Comparison of ENCODE assay signal across 9 cellular contexts in the genomic region with DNA sequence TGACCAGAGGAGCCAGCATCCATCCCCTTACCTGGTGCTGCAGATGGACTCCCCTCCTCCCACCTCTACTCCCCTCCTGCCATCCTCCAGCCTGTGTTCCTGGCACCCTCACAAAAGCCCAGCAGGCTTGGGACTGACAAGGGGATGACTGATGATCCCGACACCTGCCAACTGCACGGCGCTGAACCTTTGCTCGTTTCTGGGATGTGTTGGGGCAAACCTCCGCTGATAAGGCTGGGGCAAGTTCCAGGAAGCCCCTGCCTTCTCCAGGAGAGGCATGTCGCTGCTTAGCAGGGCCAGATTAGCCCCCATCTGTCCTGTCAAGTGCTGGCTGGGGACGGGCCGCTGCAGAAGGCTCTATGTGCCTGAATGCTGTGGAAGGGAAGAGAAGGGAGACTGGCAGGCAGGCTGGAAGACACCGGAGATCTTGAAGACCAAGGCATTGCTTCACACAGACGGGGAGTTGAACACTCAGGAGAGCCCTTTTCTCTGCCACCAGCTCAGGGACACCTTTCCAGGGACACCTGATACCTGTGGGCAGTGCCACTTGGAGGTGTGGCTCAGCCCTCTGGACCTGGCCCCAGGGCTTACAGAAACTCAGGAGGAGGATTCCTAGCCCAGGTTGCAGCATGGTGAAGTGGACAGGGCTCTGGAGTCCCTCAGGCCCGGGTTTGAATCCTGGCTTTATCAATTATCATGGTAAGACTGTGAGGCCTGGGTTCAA. TPM values are rescaled to one million over a fixed set of nuclear protein-coding genes. Genes with fewer than 3 reads are reported as not detected.
DNase-seq lines count a peak whose midpoint lies in the region; ATAC-seq and TF ChIP-seq lines count a peak whose summit lies in the region.
"Had no signal": no experiment of that assay in that cellular context is flagged by ENCODE, and none has a peak within 500 bp of the region (broad histone marks: within the 10 kb centered on the region; RNA-seq: fewer than 3 reads in every experiment).

No MANE protein-coding gene starts in this region.

- TF ChIP-seq CTCF in breast epithelium (IDR thresholded peaks at IDR 0.05): no peak
- no peak for TF ChIP-seq CTCF in parathyroid adenoma (IDR thresholded peaks at IDR 0.05)

- no peak overlapping the region for H3K9ac ChIP-seq in parathyroid adenoma

- no peak for ATAC-seq in GM19452 (IDR thresholded peaks at IDR 0.05; ENCODE audit: unreplicated experiment)

- H3K9me3 ChIP-seq in breast epithelium (no peaks in the 10 kb centered on the region), parathyroid adenoma (ENCODE audit: control insufficient read depth, low read length) (no peaks in the 10 kb centered on the region)

- no peaks in the 10 kb centered on the region for H3K79me2 ChIP-seq in parathyroid adenoma

- no peaks in the 10 kb centered on the region for H3K36me3 ChIP-seq in breast epithelium
- H3K36me3 ChIP-seq in parathyroid adenoma (ENCODE audit: control insufficient read depth, insufficient read depth, low read length): no peaks in the 10 kb centered on the region

- TF ChIP-seq POLR2A in breast epithelium (IDR thresholded peaks at IDR 0.05): no peak

- intact Hi-C loops in breast epithelium (cut with DNase I; ENCODE audit: low total_unique reads): no loop called here

- DNase-seq in HT-29 (ENCODE audit: low spot score) (peak; percentile 45), NCI-H2196 (lab: John Stamatoyannopoulos, UW; ENCODE audit: unreplicated experiment) (peak; percentile 57), breast epithelium (ENCODE audit: low spot score in 2 of 2) (no peak), D341Med (ENCODE audit: low spot score) (no peak)
- no peak for DNase-seq in stimulated activated CD4-positive, alpha-beta T cell treated with anti-CD3 and anti-CD28 coated beads, Interleukin-1b, Interleukin-23, amount 100 ng/mL, for 48 hours
- no peak for DNase-seq in activated CD4-positive, alpha-beta T cell treated with anti-CD3 and anti-CD28 coated beads, Interleukin-2, amount 50 U/mL, for 48 hours
- DNase-seq: activated T-cell treated with anti-CD3 and anti-CD28 coated beads, Interleukin-2, amount 50 U/mL, for 48 hours had no signal

- peak overlapping the region in 2 of 3 donors; percentile 49 to 54 for H3K4me3 ChIP-seq in breast epithelium
- H3K4me3 ChIP-seq in parathyroid adenoma (ENCODE audit: low read depth, low read length): no peak overlapping the region

- peak overlapping the region; percentile 25 for H2AFZ ChIP-seq in parathyroid adenoma

- H3K27ac ChIP-seq in breast epithelium: peak overlapping the region; percentile 89 to 92
- H3K27ac ChIP-seq in parathyroid adenoma: no peak overlapping the region

- H3K27me3 ChIP-seq in breast epithelium (no peaks in the 10 kb centered on the region), parathyroid adenoma (ENCODE audit: control insufficient read depth, insufficient read depth, low read length) (no peaks in the 10 kb centered on the region)

- H3K4me1 ChIP-seq in breast epithelium (peaks cover 0 to 6% of the 10 kb centered on the region in 2 donors), parathyroid adenoma (peaks cover 6% of the 10 kb centered on the region)

- H3K4me2 ChIP-seq in parathyroid adenoma (ENCODE audit: low read length): no peak overlapping the region

RNA-seq across cellular contexts. Expression of a gene that starts 1.0 kb away (rescaled TPM):
- 14.1 and 15.9 TPM in 2 replicates for total RNA-seq in HT-29 (2014; rRNA removed; shearing (Covaris generic))
- 1,000 to 10,000 TPM in 1 of 3 donors, 100 to 1,000 TPM in 1, under 1 TPM in 1; 0.80 to 2,244 (median 331) TPM for total RNA-seq in breast epithelium

RNA-seq across cellular contexts. Expression of a gene that starts 8.4 kb away (rescaled TPM):
- 2,402 and 2,405 TPM in 2 replicates for total RNA-seq in HT-29 (2014; rRNA removed; shearing (Covaris generic))
- total RNA-seq in breast epithelium: 1,000 to 10,000 TPM in 1 of 3 donors, 100 to 1,000 TPM in 1, 1 to 10 TPM in 1; 6.7 to 1,011 (median 375) TPM

RNA-seq across cellular contexts. Expression of a gene that starts 14.3 kb away (rescaled TPM):
- 35.5 and 45.8 TPM in 2 replicates for total RNA-seq in HT-29 (2014; rRNA removed; shearing (Covaris generic))
- 1 to 10 TPM in 1 of 3 donors, not detected in 2; 1.6 TPM for total RNA-seq in breast epithelium

RNA-seq across cellular contexts. Expression of a gene that starts 30.0 kb away (rescaled TPM):
- not detected in 2 replicates for total RNA-seq in HT-29 (2014; rRNA removed; shearing (Covaris generic))
- total RNA-seq in breast epithelium: not detected

RNA-seq across cellular contexts. Expression of a gene that starts 38.7 kb away (rescaled TPM):
- total RNA-seq in HT-29 (2014; rRNA removed; shearing (Covaris generic)): not detected in 2 replicates
- total RNA-seq in breast epithelium: not detected

Comparison
In these comparisons a context has a peak if more than half of its experiments do, and no peak if none do; other contexts are left out.
1. DNase-seq: peak in HT-29 (single experiment) and NCI-H2196 (single experiment); none in breast epithelium (0 of 2), D341Med (single experiment), stimulated activated CD4-positive, alpha-beta T cell treated with anti-CD3 and anti-CD28 coated beads, Interleukin-1b, Interleukin-23, amount 100 ng/mL, for 48 hours (single experiment) and activated CD4-positive, alpha-beta T cell treated with anti-CD3 and anti-CD28 coated beads, Interleukin-2, amount 50 U/mL, for 48 hours (0 of 2).
2. RNA of a gene that starts 14.3 kb away (total RNA-seq): 35.5 to 45.8 TPM in HT-29; 1.6 TPM in breast epithelium; every median in the first group is over 10 times any median in the second.